Comparison of ENCODE assay signal across 16 cellular contexts in the genomic region with DNA sequence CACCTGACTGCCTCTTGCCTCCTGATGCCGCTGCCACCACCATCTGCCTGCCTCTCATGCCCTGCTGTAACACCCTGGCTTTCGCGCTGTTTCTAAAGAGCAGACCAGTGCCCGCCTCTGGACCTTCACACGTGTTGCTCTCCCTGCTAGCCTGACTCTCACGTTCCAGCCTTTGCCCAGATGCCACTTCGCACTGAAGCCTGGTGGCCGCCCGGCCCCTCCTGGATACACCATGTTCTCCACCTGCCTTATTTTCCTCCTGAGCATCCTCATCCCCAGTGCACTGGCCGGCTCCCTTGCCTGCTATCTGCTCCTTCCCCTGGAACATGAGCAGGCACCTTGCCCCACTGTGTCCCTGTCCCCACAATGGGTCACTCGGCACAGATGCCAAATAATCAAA.
DNase-seq lines count a peak whose midpoint lies in the region; ATAC-seq, FAIRE-seq and TF ChIP-seq lines count a peak whose summit lies in the region.
"Had no signal": no experiment of that assay in that cellular context is flagged by ENCODE, and none has a peak within 500 bp of the region (broad histone marks: within the 10 kb centered on the region; RNA-seq: fewer than 3 reads in every experiment).

No MANE protein-coding gene starts in this region.

- no peak overlapping the region for H3K4me2 ChIP-seq in A549
- no peak overlapping the region for H3K4me2 ChIP-seq in neuronal stem cell (ENCODE audit: insufficient read depth, low read length, poor library complexity, severe bottlenecking)
- H3K4me2 ChIP-seq in smooth muscle cell: no peak overlapping the region
- H3K4me2 ChIP-seq: GM23338 had no signal

- TF ChIP-seq CTCF in A549 (IDR thresholded peaks at IDR 0.05) (no peak), smooth muscle cell (IDR thresholded peaks at IDR 0.05; ENCODE audit: borderline replicate concordance, insufficient read depth, poor library complexity, severe bottlenecking) (no peak)

- POLR2A ChIA-PET in A549 (lab: Yijun Ruan, JAX): no interaction called here

- TF ChIP-seq RAD21 in A549 (conservative IDR thresholded peaks at IDR 0.05 in 1 of 2, IDR thresholded peaks at IDR 0.05 in 1 of 2): no peak

- DNase-seq in A549 (ENCODE audit: low read depth in 1 of 2, low spot score in 1 of 2) (no peak), NCI-H2171 (lab: John Stamatoyannopoulos, UW) (peak; percentile 42), SJSA1 (ENCODE audit: low read depth in 1 of 2, low spot score in 2 of 2) (peak; percentile 64 to 92), neuronal stem cell (ENCODE audit: low spot score) (no peak), smooth muscle cell (lab: John Stamatoyannopoulos, UW; ENCODE audit: unreplicated experiment) (no peak), frontal cortex (ENCODE audit: low spot score in 2 of 2) (no peak)
- no peak for DNase-seq in activated CD4-positive, alpha-beta T cell treated with anti-CD3 and anti-CD28 coated beads, Interleukin-2, amount 50 U/mL, for 48 hours
- DNase-seq: CD8-positive, alpha-beta T cell; COR-L47; DMS79; H9 had no signal

- FAIRE-seq in A549 (lab: Jason Lieb, UNC): no peak
- no peak for FAIRE-seq in frontal cortex (lab: Jason Lieb, UNC)
- FAIRE-seq: A204.1, D721Med, GM12878, GM18507 had no signal

- no peak overlapping the region for H2BK5ac ChIP-seq in neuronal stem cell (ENCODE audit: low read length)

- H2AFZ ChIP-seq in neuronal stem cell (ENCODE audit: low read length) (no peak overlapping the region), smooth muscle cell (ENCODE audit: low read depth) (no peak overlapping the region)
- H2AFZ ChIP-seq: GM23338 had no signal

- no peaks in the 10 kb centered on the region for H3F3A ChIP-seq in smooth muscle cell (ENCODE audit: low read depth)

- CTCF ChIA-PET in A549 (lab: Yijun Ruan, JAX): no interaction called here

- peak; percentile 22 to 33; a peak in 1 of 6 replicates for ATAC-seq in A549
- ATAC-seq: CD8-positive, alpha-beta T cell; GM12878; GM23338 had no signal

- no peak overlapping the region for H3K23ac ChIP-seq in neuronal stem cell (ENCODE audit: low read depth, low read length, poor library complexity)

- peak overlapping the region; percentile 66 for H3K18ac ChIP-seq in neuronal stem cell (ENCODE audit: low read length)

- no peak overlapping the region for H2BK120ac ChIP-seq in neuronal stem cell (ENCODE audit: low read depth, low read length)

- H2AK5ac ChIP-seq in neuronal stem cell (ENCODE audit: low read depth, low read length): peak overlapping the region; percentile 76

- H3K79me1 ChIP-seq in neuronal stem cell (ENCODE audit: low read depth, low read length): no peaks in the 10 kb centered on the region

- peak overlapping the region; percentile 60 for H3K14ac ChIP-seq in neuronal stem cell (ENCODE audit: low read length)

- no peak for TF ChIP-seq POLR2A in A549 (IDR thresholded peaks at IDR 0.05; ENCODE audit: low read length)

- no peak overlapping the region for H3K27ac ChIP-seq in A549
- H3K27ac ChIP-seq in SJSA1: no peak overlapping the region
- H3K27ac ChIP-seq in neuronal stem cell (replicated peaks; ENCODE audit: low read length): peak overlapping the region; percentile 22
- no peak overlapping the region for H3K27ac ChIP-seq in smooth muscle cell (ENCODE audit: low read depth)

- no peak overlapping the region for H3K4me3 ChIP-seq in A549
- no peak overlapping the region for H3K4me3 ChIP-seq in SJSA1
- H3K4me3 ChIP-seq in neuronal stem cell (ENCODE audit: low read length in 2 of 2): no peak overlapping the region
- no peak overlapping the region for H3K4me3 ChIP-seq in smooth muscle cell
- H3K4me3 ChIP-seq: GM12878, GM23338 had no signal

- no peak overlapping the region for H2BK12ac ChIP-seq in neuronal stem cell (ENCODE audit: low read length)

- TF ChIP-seq EP300 in A549 (IDR thresholded peaks at IDR 0.05): no peak

- H3K4ac ChIP-seq in neuronal stem cell (ENCODE audit: low read length): no peak overlapping the region

- peak overlapping the region; percentile 55 for H2BK15ac ChIP-seq in neuronal stem cell (ENCODE audit: low read length)

- H3K27me3 ChIP-seq in SJSA1 (replicated peaks) (peaks cover 54% of the 10 kb centered on the region), neuronal stem cell (ENCODE audit: control insufficient read depth in 3 of 3, insufficient read depth in 3 of 3, low read depth in 1 of 3, low read length in 3 of 3) (no peaks in the 10 kb centered on the region), smooth muscle cell (ENCODE audit: low read depth) (no peaks in the 10 kb centered on the region)

- no peaks in the 10 kb centered on the region for H4K20me1 ChIP-seq in smooth muscle cell (ENCODE audit: low read depth)

- no peaks in the 10 kb centered on the region for H3K9me3 ChIP-seq in A549
- H3K9me3 ChIP-seq in SJSA1 (replicated peaks): peaks cover 27% of the 10 kb centered on the region
- H3K9me3 ChIP-seq in neuronal stem cell (replicated peaks in 1 of 2; ENCODE audit: control insufficient read depth in 2 of 2, insufficient read depth in 1 of 2, low read depth in 1 of 2, low read length in 2 of 2): peaks cover 0 to 3% of the 10 kb centered on the region in 2 donors
- H3K9me3 ChIP-seq in smooth muscle cell (replicated peaks; ENCODE audit: low read depth): no peaks in the 10 kb centered on the region

- H4K91ac ChIP-seq in neuronal stem cell (ENCODE audit: low read depth, low read length, poor library complexity): peak overlapping the region; percentile 7

- H3K9ac ChIP-seq in neuronal stem cell (ENCODE audit: low read depth, low read length, poor library complexity) (peak overlapping the region; percentile 35), smooth muscle cell (ENCODE audit: low read depth) (no peak overlapping the region)

- H3K79me2 ChIP-seq in smooth muscle cell (ENCODE audit: low read depth): no peaks in the 10 kb centered on the region

- WGBS in A549 (ENCODE audit: missing lambda C conversion rate): 23% methylated on average over 11 of the region's 11 CpGs
- no CpG with 5 or more reads among the region's 11 CpGs for WGBS in neuronal stem cell (ENCODE audit: extremely low coverage in 2 of 2, insufficient read length in 2 of 2, insufficient replicate concordance in 1 of 2), 2 donors
- WGBS in smooth muscle cell (ENCODE audit: low lambda C conversion rate): 91% methylated on average over 11 of the region's 11 CpGs

- H3K36me3 ChIP-seq in SJSA1 (no peaks in the 10 kb centered on the region), neuronal stem cell (replicated peaks in 1 of 2; ENCODE audit: control insufficient read depth in 2 of 2, insufficient read depth in 2 of 2, low read length in 2 of 2) (no peaks in the 10 kb centered on the region), smooth muscle cell (ENCODE audit: low read depth) (no peaks in the 10 kb centered on the region)

- H3K4me1 ChIP-seq in A549 (no peaks in the 10 kb centered on the region), SJSA1 (replicated peaks) (no peaks in the 10 kb centered on the region), neuronal stem cell (ENCODE audit: control insufficient read depth in 2 of 2, insufficient read depth in 1 of 2, low read depth in 1 of 2, low read length in 2 of 2) (peaks cover 0 to 11% of the 10 kb centered on the region in 2 donors), smooth muscle cell (ENCODE audit: low read depth) (no peaks in the 10 kb centered on the region)

- no peak overlapping the region for H4K8ac ChIP-seq in neuronal stem cell (ENCODE audit: low read depth, low read length)

TF ChIP-seq in A549, 52 proteins besides CTCF, POLR2A, EP300 and RAD21 (continues in another document):
- TF ChIP-seq HOXB13 (CRISPR knock-in tag; IDR thresholded peaks at IDR 0.05; ENCODE audit: low read depth) (no peak), GATA3 (IDR thresholded peaks at IDR 0.05; ENCODE audit: borderline replicate concordance) (no peak), BHLHE40 (IDR thresholded peaks at IDR 0.05; ENCODE audit: low read depth, low read length) (no peak), TP53 (CRISPR knock-in tag; IDR thresholded peaks at IDR 0.05) (no peak), CHD4 (IDR thresholded peaks at IDR 0.05; ENCODE audit: borderline replicate concordance) (no peak), NFE2L2 (conservative IDR thresholded peaks at IDR 0.05; ENCODE audit: low read length) (no peak)
- TF ChIP-seq, protein P1, sequence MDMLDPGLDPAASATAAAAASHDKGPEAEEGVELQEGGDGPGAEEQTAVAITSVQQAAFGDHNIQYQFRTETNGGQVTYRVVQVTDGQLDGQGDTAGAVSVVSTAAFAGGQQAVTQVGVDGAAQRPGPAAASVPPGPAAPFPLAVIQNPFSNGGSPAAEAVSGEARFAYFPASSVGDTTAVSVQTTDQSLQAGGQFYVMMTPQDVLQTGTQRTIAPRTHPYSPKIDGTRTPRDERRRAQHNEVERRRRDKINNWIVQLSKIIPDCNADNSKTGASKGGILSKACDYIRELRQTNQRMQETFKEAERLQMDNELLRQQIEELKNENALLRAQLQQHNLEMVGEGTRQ (IDR thresholded peaks at IDR 0.05): no peak
- TF ChIP-seq, protein P2, sequence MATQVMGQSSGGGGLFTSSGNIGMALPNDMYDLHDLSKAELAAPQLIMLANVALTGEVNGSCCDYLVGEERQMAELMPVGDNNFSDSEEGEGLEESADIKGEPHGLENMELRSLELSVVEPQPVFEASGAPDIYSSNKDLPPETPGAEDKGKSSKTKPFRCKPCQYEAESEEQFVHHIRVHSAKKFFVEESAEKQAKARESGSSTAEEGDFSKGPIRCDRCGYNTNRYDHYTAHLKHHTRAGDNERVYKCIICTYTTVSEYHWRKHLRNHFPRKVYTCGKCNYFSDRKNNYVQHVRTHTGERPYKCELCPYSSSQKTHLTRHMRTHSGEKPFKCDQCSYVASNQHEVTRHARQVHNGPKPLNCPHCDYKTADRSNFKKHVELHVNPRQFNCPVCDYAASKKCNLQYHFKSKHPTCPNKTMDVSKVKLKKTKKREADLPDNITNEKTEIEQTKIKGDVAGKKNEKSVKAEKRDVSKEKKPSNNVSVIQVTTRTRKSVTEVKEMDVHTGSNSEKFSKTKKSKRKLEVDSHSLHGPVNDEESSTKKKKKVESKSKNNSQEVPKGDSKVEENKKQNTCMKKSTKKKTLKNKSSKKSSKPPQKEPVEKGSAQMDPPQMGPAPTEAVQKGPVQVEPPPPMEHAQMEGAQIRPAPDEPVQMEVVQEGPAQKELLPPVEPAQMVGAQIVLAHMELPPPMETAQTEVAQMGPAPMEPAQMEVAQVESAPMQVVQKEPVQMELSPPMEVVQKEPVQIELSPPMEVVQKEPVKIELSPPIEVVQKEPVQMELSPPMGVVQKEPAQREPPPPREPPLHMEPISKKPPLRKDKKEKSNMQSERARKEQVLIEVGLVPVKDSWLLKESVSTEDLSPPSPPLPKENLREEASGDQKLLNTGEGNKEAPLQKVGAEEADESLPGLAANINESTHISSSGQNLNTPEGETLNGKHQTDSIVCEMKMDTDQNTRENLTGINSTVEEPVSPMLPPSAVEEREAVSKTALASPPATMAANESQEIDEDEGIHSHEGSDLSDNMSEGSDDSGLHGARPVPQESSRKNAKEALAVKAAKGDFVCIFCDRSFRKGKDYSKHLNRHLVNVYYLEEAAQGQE (IDR thresholded peaks at IDR 0.05): no peak

Comparison
In these comparisons a context has a peak if more than half of its experiments do, and no peak if none do; other contexts are left out.
1. DNase-seq: peak in NCI-H2171 (single experiment) and SJSA1 (2 of 2); none in A549 (0 of 2), neuronal stem cell (single experiment), activated CD4-positive, alpha-beta T cell treated with anti-CD3 and anti-CD28 coated beads, Interleukin-2, amount 50 U/mL, for 48 hours (0 of 2), smooth muscle cell (single experiment) and frontal cortex (0 of 2).